Comparison of ENCODE assay signal across 17 cellular contexts in the genomic region with DNA sequence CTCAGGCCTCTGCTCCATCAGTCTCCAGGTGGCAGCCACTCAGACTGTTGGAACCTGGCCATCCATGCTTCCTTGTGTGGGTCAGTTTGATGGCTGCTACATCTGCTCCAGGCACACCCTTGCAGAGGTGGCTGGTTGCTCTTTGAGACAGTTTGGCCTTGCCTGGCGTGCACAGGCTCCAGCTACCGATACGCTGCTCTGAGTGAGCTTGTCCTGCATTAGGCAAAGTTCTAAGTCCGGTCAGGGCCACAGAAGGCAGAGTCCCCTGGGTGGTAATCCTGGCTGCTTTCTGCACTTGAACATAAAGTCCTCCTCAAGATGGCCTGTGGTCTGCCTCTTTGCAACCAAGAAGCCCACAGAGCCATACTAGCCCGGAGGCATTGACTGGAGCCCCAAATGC. TPM values are rescaled to one million over a fixed set of nuclear protein-coding genes. Genes with fewer than 3 reads are reported as not detected.
"Had no signal": no experiment of that assay in that cellular context is flagged by ENCODE, and none has a peak within 500 bp of the region (broad histone marks: within the 10 kb centered on the region; RNA-seq: fewer than 3 reads in every experiment).

No MANE protein-coding gene starts in this region.

RNA-seq across cellular contexts. Expression of gene POTEB3, which starts 41.8 kb away (rescaled TPM):
- total RNA-seq: activated B cell treated with CpG ODN at 0.5 μM for 24 hours; activated CD4-positive, alpha-beta memory T cell treated with anti-CD3 and anti-CD28 coated beads for 36 hours; activated CD4-positive, alpha-beta T cell treated with anti-CD3 and anti-CD28 coated beads, Interleukin-2, amount 10 ng/mL, durations not matched to agents 24 days and 14 days; activated CD8-positive, alpha-beta memory T cell treated with anti-CD3 and anti-CD28 coated beads for 36 hours; activated CD8-positive, alpha-beta T cell treated with anti-CD3 and anti-CD28 coated beads for 36 hours; activated naive CD4-positive, alpha-beta T cell treated with anti-CD3 and anti-CD28 coated beads for 36 hours; activated naive CD4-positive, alpha-beta T cell treated with anti-CD3 and anti-CD28 coated beads, Interleukin-2, amount 50 U/mL, for 72 hours; activated naive CD8-positive, alpha-beta T cell treated with anti-CD3 and anti-CD28 coated beads for 36 hours; activated T-cell treated with anti-CD3 and anti-CD28 coated beads, Interleukin-2, amount 50 U/mL, for 4 hours; activated T-cell treated with anti-CD3 and anti-CD28 coated beads, Interleukin-2, amount 50 U/mL, for 72 hours; activated T-helper 1 cell treated with anti-CD3 and anti-CD28 coated beads, Interleukin-12 subunit alpha, Interleukin-12 subunit beta, Interleukin-2, Interleukin-4 antibody, amounts not matched to agents 30 ng/mL and 10 ng/mL and 1 ng/mL, durations not matched to agents 14 hours and 24 hours and 36 hours; activated T-helper 17 cell treated with anti-CD3 and anti-CD28 coated beads, Interleukin-2, amount 50 U/mL, for 72 hours; adrenal gland; aorta; astrocyte; body of pancreas; cardiac septum had no signal
- polyA plus RNA-seq: adrenal gland, aorta had no signal
